Comparison of ENCODE assay signal across 24 cellular contexts in genomic region chr5:134268019-134268601, GRCh38.
"Had no signal": no experiment of that assay in that cellular context is flagged by ENCODE, and none has a peak within 500 bp of the region (broad histone marks: within the 10 kb centered on the region; RNA-seq: fewer than 3 reads in every experiment).

No MANE protein-coding gene starts in this region.

- DNase-seq: colonic mucosa; effector memory CD4-positive, alpha-beta T cell; esophagus squamous epithelium; foreskin melanocyte; glutamatergic neuron; heart right ventricle; hippocampal formation; left cardiac atrium; left lung; mesendoderm; midbrain; naive thymus-derived CD4-positive, alpha-beta T cell; spleen; stimulated activated naive B cell treated with anti-CD40 and anti-IgM and Interleukin-4, amounts not matched to agents 10 μg/mL and 1 μg/mL and 100 μg/mL, for 72 hours; upper lobe of left lung had no signal

- H3K27ac Mint-ChIP-seq: dendritic cell treated with granulocyte-macrophage colony-stimulating factor and Interleukin-4, amounts not matched to agents 40 ng/mL and 50 ng/mL, for 4 days; naive thymus-derived CD4-positive, alpha-beta T cell; nephron; neural progenitor cell; stimulated activated naive B cell treated with anti-CD40 and anti-IgM and Interleukin-4, amounts not matched to agents 10 μg/mL and 1 μg/mL and 100 μg/mL, for 72 hours; stimulated activated naive CD8-positive, alpha-beta T cell treated with anti-CD3 and anti-CD28 coated beads, Interleukin-15, Interleukin-2, amounts not matched to agents 100 ng/mL and 50 ng/mL, for 24 hours had no signal

- ATAC-seq: heart right ventricle; left cardiac atrium; left lung; naive thymus-derived CD4-positive, alpha-beta T cell; stimulated activated naive B cell treated with anti-CD40 and anti-IgM and Interleukin-4, amounts not matched to agents 10 μg/mL and 1 μg/mL and 100 μg/mL, for 72 hours had no signal

- H3K4me3 Mint-ChIP-seq: dendritic cell treated with granulocyte-macrophage colony-stimulating factor and Interleukin-4, amounts not matched to agents 40 ng/mL and 50 ng/mL, for 4 days; naive thymus-derived CD4-positive, alpha-beta T cell; nephron; neural progenitor cell; stimulated activated naive B cell treated with anti-CD40 and anti-IgM and Interleukin-4, amounts not matched to agents 10 μg/mL and 1 μg/mL and 100 μg/mL, for 72 hours; stimulated activated naive CD8-positive, alpha-beta T cell treated with anti-CD3 and anti-CD28 coated beads, Interleukin-15, Interleukin-2, amounts not matched to agents 100 ng/mL and 50 ng/mL, for 24 hours had no signal

- H3K4me2 ChIP-seq: neural progenitor cell had no signal

- H3K27me3 ChIP-seq: colonic mucosa, esophagus squamous epithelium, heart right ventricle, left lung, neural progenitor cell, right atrium auricular region, spleen, tibial nerve, upper lobe of left lung had no signal

- H3K36me3 Mint-ChIP-seq: neural progenitor cell had no signal

- H3K4me1 Mint-ChIP-seq: naive thymus-derived CD4-positive, alpha-beta T cell; nephron; neural progenitor cell; stimulated activated naive B cell treated with anti-CD40 and anti-IgM and Interleukin-4, amounts not matched to agents 10 μg/mL and 1 μg/mL and 100 μg/mL, for 72 hours had no signal

- H3K9ac ChIP-seq: neural progenitor cell had no signal

- H2AFZ ChIP-seq: neural progenitor cell had no signal

- H3K36me3 ChIP-seq: colonic mucosa, esophagus squamous epithelium, heart right ventricle, left lung, neural progenitor cell, prostate gland, right atrium auricular region, spleen, thoracic aorta, upper lobe of left lung had no signal

- H3K27ac ChIP-seq: colonic mucosa, esophagus squamous epithelium, heart right ventricle, left lung, neural progenitor cell, prostate gland, right atrium auricular region, skin epidermis, spleen, thoracic aorta, tibial nerve, upper lobe of left lung had no signal

- H3K4me3 ChIP-seq: colonic mucosa, esophagus squamous epithelium, heart right ventricle, left lung, neural progenitor cell, prostate gland, right atrium auricular region, skin epidermis, spleen, thoracic aorta, tibial nerve, upper lobe of left lung had no signal

- H3K9me3 ChIP-seq: colonic mucosa, prostate gland had no signal

- H3K4me1 ChIP-seq: colonic mucosa, esophagus squamous epithelium, heart right ventricle, left lung, neural progenitor cell, prostate gland, right atrium auricular region, spleen, tibial nerve, upper lobe of left lung had no signal
